In the genomic region with DNA sequence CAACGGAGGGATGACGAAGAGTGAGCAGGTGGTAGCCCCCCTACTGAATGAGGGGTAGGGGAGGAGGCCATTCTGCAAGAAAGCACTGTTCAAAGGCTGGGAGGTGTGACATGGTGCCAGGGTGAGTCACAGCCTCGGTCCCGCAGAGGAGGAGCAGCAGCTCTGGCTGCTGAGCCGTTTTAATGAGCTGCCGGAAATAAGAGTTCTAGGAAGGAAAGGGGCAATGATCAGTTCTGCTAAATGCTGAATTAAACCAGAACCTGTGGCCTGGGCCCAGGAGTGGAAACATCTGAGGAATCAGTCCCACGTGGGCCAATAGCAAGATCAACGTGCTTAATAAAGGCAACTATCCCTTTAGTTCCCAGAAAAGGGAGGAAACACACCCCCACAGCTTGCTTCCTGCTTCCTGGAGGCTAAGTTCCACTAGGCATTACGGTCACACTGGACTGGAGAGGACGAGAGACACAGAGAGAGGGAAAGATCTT, we compare ENCODE assay signal across 9 cellular contexts. TPM values are rescaled to one million over a fixed set of nuclear protein-coding genes. Genes with fewer than 3 reads are reported as not detected.
DNase-seq lines count a peak whose midpoint lies in the region; ATAC-seq and TF ChIP-seq lines count a peak whose summit lies in the region.
"Had no signal": no experiment of that assay in that cellular context is flagged by ENCODE, and none has a peak within 500 bp of the region (broad histone marks: within the 10 kb centered on the region; RNA-seq: fewer than 3 reads in every experiment).

No MANE protein-coding gene starts in this region.

- H3K27ac ChIP-seq in colonic mucosa: peak overlapping the region; percentile 2

- H3K9me3 ChIP-seq in colonic mucosa: no peaks in the 10 kb centered on the region

- no peak overlapping the region for H3K4me3 Mint-ChIP-seq in natural killer cell

- H3K27me3 ChIP-seq in colonic mucosa: no peaks in the 10 kb centered on the region

- no peak overlapping the region for H3K9ac ChIP-seq in colonic mucosa (ENCODE audit: low read depth in 2 of 2, low read length in 2 of 2)

- peak; percentile 2 for DNase-seq in CD1c-positive myeloid dendritic cell (ENCODE audit: extremely low spot score)
- peak; percentile 69 for DNase-seq in MV-4-11 (lab: John Stamatoyannopoulos, UW)
- peak; percentile 29 for DNase-seq in colonic mucosa
- no peak for DNase-seq in natural killer cell
- DNase-seq in NOMO-1 (lab: John Stamatoyannopoulos, UW; ENCODE audit: unreplicated experiment in 2 of 2): no peak
- DNase-seq: NCI-H1048 had no signal

- H3K36me3 ChIP-seq in colonic mucosa: no peaks in the 10 kb centered on the region

- no peak for ATAC-seq in natural killer cell
- no peak for ATAC-seq in GM21526 (IDR thresholded peaks at IDR 0.05; ENCODE audit: low FRiP score, unreplicated experiment)
- ATAC-seq in HG03045 (IDR thresholded peaks at IDR 0.05; ENCODE audit: unreplicated experiment): no peak
- ATAC-seq in GM21737 (IDR thresholded peaks at IDR 0.05; ENCODE audit: unreplicated experiment): no peak

- TF ChIP-seq CTCF in colonic mucosa (IDR thresholded peaks at IDR 0.05) (no peak), natural killer cell (IDR thresholded peaks at IDR 0.05) (no peak)

- no peaks in the 10 kb centered on the region for H3K27me3 Mint-ChIP-seq in natural killer cell (ENCODE audit: low read depth in 2 of 2)

- peaks cover 15% of the 10 kb centered on the region for H3K36me3 Mint-ChIP-seq in natural killer cell

- H3K9me3 Mint-ChIP-seq in natural killer cell: no peaks in the 10 kb centered on the region

- intact Hi-C loops in colonic mucosa (cut with DNase I): no loop called here
- intact Hi-C loops in natural killer cell (cut with micrococcal nuclease): no loop called here

- H3K4me1 Mint-ChIP-seq in natural killer cell: peaks cover 27 to 38% of the 10 kb centered on the region in 2 donors

- no peak overlapping the region for H3K4me3 ChIP-seq in colonic mucosa

- H3K4me1 ChIP-seq in colonic mucosa: no peaks in the 10 kb centered on the region

- peak overlapping the region; percentile 2 to 74 for H3K27ac Mint-ChIP-seq in natural killer cell

RNA-seq across cellular contexts. Expression of gene ABCD4, which starts 3.6 kb away (rescaled TPM):
- 10 to 100 TPM; 46.2 to 46.6 TPM for total RNA-seq in colonic mucosa
- total RNA-seq in natural killer cell: 10 to 100 TPM; 78.3 to 99.6 (median 92.8) TPM

RNA-seq across cellular contexts. Expression of gene VRTN, which starts 49.2 kb away (rescaled TPM):
- under 1 TPM in 1 of 2 donors, not detected in 1; 0.30 TPM for total RNA-seq in colonic mucosa
- total RNA-seq in natural killer cell: not detected

RNA-seq across cellular contexts. Expression of gene VSX2, which starts 59.9 kb away (rescaled TPM):
- total RNA-seq in colonic mucosa: not detected
- total RNA-seq in natural killer cell: not detected

Comparison
In these comparisons a context has a peak if more than half of its experiments do, and no peak if none do; other contexts are left out.
1. DNase-seq: peak in CD1c-positive myeloid dendritic cell (single experiment), MV-4-11 (single experiment) and colonic mucosa (single experiment); none in natural killer cell (single experiment) and NOMO-1 (0 of 2).